In the genomic region with DNA sequence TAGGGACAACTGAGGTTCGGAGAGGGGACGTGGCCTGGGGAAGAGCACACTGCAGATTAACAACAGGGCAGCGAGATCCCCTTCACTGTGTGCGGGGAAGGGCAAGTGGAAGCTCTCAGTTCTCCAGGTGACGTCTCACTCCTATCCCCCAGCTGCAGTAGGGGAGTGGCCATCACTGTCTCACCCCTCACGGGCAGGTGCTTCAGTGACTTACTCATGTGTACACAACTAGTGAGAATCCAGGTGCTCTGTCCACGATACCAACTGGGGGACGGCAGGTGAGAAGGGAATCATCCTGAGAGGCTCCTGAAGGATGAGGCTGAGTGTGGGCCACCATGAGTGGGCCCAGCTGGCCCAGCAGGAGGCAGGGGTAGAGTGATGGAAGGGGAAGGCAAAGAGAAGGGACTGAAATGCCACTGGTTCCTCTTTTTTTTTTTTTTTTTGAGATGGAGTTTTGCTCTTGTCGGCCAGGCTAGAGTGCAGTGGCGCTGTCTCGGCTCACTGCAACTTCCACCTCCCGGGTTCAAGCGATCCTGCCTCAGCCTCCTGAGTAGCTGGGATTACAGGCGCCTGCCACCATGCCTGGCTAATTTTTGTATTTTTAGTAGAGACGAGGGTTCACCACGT, we compare ENCODE assay signal across 17 cellular contexts. TPM values are rescaled to one million over a fixed set of nuclear protein-coding genes. Genes with fewer than 3 reads are reported as not detected.
DNase-seq lines count a peak whose midpoint lies in the region; ATAC-seq and TF ChIP-seq lines count a peak whose summit lies in the region.
"Had no signal": no experiment of that assay in that cellular context is flagged by ENCODE, and none has a peak within 500 bp of the region (broad histone marks: within the 10 kb centered on the region; RNA-seq: fewer than 3 reads in every experiment).

No MANE protein-coding gene starts in this region.

- no peaks in the 10 kb centered on the region for H4K20me1 ChIP-seq in osteoblast (ENCODE audit: insufficient read depth, low read length)

- H3K4me2 ChIP-seq in osteoblast (ENCODE audit: insufficient read depth, low read length), result no peak overlapping the region

- H3K4me1 ChIP-seq in osteoblast (ENCODE audit: insufficient read depth, low read length), result no peaks in the 10 kb centered on the region
- H3K4me1 ChIP-seq in HAP-1, result no peaks in the 10 kb centered on the region
- H3K4me1 ChIP-seq: heart left ventricle, tibial nerve had no signal

- H3K27me3 ChIP-seq in osteoblast (ENCODE audit: insufficient read depth, low read length), result peaks cover 21% of the 10 kb centered on the region
- H3K27me3 ChIP-seq in HAP-1 (ENCODE audit: low read depth), result no peaks in the 10 kb centered on the region

- no peaks in the 10 kb centered on the region for H3K79me2 ChIP-seq in osteoblast (ENCODE audit: insufficient read depth, low read length)

- no peak for TF ChIP-seq CTCF in osteoblast (IDR thresholded peaks at IDR 0.05; ENCODE audit: extremely low read depth, low read depth, low read length)

- H3K4me3 ChIP-seq in osteoblast (ENCODE audit: insufficient read depth, low read length) (no peak overlapping the region), HAP-1 (no peak overlapping the region)
- H3K4me3 ChIP-seq: heart left ventricle, tibial nerve had no signal

- DNase-seq in NCI-H2081 (lab: John Stamatoyannopoulos, UW), result peak; percentile 48 to 80
- no peak for DNase-seq in NCI-H2081 treated with DMSO at 0.1 percent for 48 hours (lab: John Stamatoyannopoulos, UW)
- DNase-seq in NCI-H345 (lab: John Stamatoyannopoulos, UW), result peak; percentile 98
- DNase-seq in SHP77 (lab: John Stamatoyannopoulos, UW), result peak; percentile 85 to 90
- peak; percentile 13 for DNase-seq in osteoblast (ENCODE audit: insufficient read length, low spot score, missing footprints)
- no peak for DNase-seq in stimulated activated CD4-positive, alpha-beta T cell treated with anti-CD3 and anti-CD28 coated beads, Interleukin-2, amount 100 ng/mL, for 24 hours
- no peak for DNase-seq in HAP-1 (ENCODE audit: low spot score in 2 of 2)
- DNase-seq: activated CD4-positive, CD25-positive, alpha-beta regulatory T cell; CD8-positive, alpha-beta T cell; H9; heart left ventricle; NCI-H1930 had no signal

- H3K9me3 ChIP-seq in osteoblast (ENCODE audit: low read depth, low read length) (no peaks in the 10 kb centered on the region), HAP-1 (no peaks in the 10 kb centered on the region)
- H3K9me3 ChIP-seq: heart left ventricle, tibial nerve had no signal

- no peak overlapping the region for H2AFZ ChIP-seq in osteoblast (ENCODE audit: low read length)

- in situ Hi-C loops in HAP-1 (cut with MboI; ENCODE audit: low sequenced_read_pairs), result no loop called here

- no peak overlapping the region for H3K27ac ChIP-seq in osteoblast (ENCODE audit: low read depth, low read length)
- H3K27ac ChIP-seq: heart left ventricle, tibial nerve had no signal

- H3K36me3 ChIP-seq in osteoblast (ENCODE audit: insufficient read depth, low read length) (no peaks in the 10 kb centered on the region), HAP-1 (replicated peaks) (no peaks in the 10 kb centered on the region)
- H3K36me3 ChIP-seq: heart left ventricle, tibial nerve had no signal

- no peak for ATAC-seq in esophagus mucosa
- ATAC-seq: CD8-positive, alpha-beta T cell; heart left ventricle had no signal

RNA-seq across cellular contexts. Expression of a gene that starts 25.9 kb away (rescaled TPM):
- total RNA-seq in osteoblast (not detected in 2 replicates), esophagus mucosa (1.7 TPM)
- total RNA-seq: A172; cardiac septum; CD8-positive, alpha-beta T cell; SK-MEL-5; tibial nerve had no signal

RNA-seq across cellular contexts. Expression of a gene that starts 56.6 kb away (rescaled TPM):
- 0.36 TPM in 1 of 2 replicates, not detected in the other for total RNA-seq in osteoblast
- 0.80 TPM for total RNA-seq in esophagus mucosa
- total RNA-seq: cardiac septum, tibial nerve had no signal

RNA-seq across cellular contexts. Expression of a gene that starts 56.9 kb away (rescaled TPM):
- total RNA-seq in osteoblast (258 and 276 TPM in 2 replicates), esophagus mucosa (178 TPM)

Comparison
In these comparisons a context has a peak if more than half of its experiments do, and no peak if none do; other contexts are left out.
1. DNase-seq: peak in NCI-H2081 (2 of 2), NCI-H345 (single experiment), SHP77 (2 of 2) and osteoblast (single experiment); none in NCI-H2081 treated with DMSO at 0.1 percent for 48 hours (single experiment), stimulated activated CD4-positive, alpha-beta T cell treated with anti-CD3 and anti-CD28 coated beads, Interleukin-2, amount 100 ng/mL, for 24 hours (0 of 2) and HAP-1 (0 of 2).